In genomic region chr2:239259603-239260298, GRCh38 we compare ENCODE assay signal across 8 cellular contexts.
DNase-seq lines count a peak whose midpoint lies in the region; ATAC-seq and TF ChIP-seq lines count a peak whose summit lies in the region.

No MANE protein-coding gene starts in this region.

- H3K4me3 ChIP-seq in A673 (ENCODE audit: low read depth, low read length, poor library complexity, severe bottlenecking) = no peak overlapping the region

- TF ChIP-seq CTCF in A673 (conservative IDR thresholded peaks at IDR 0.05; ENCODE audit: low read depth, low read length) = no peak

- DNase-seq in A673 (ENCODE audit: low spot score) (no peak), NOMO-1 (lab: John Stamatoyannopoulos, UW; ENCODE audit: unreplicated experiment in 2 of 2) (peak; percentile 66 to 85), cardiac septum (ENCODE audit: low spot score) (peak; percentile 78), kidney tubule cell (ENCODE audit: low spot score) (no peak), HPDE6-E6E7 (ENCODE audit: extremely low spot score) (no peak), mucosa of gallbladder (ENCODE audit: low spot score) (no peak)

- ATAC-seq in GM21367 (IDR thresholded peaks at IDR 0.05; ENCODE audit: unreplicated experiment) (peak; percentile 46), GM18873 (IDR thresholded peaks at IDR 0.05; ENCODE audit: low FRiP score, unreplicated experiment) (no peak)

- intact Hi-C loops in A673 (cut with micrococcal nuclease; ENCODE audit: unreplicated experiment) (loop anchor here (10.0 kb wide), 1 partner anchor 145 kb away; the partner anchor contains the start of gene HDAC4), cardiac septum (cut with DNase I) (no loop called here)

- no TSS peak for BruUV-seq in A673 (replicated peaks; lab: Mats Ljungman, UMichigan)

- no peaks in the 10 kb centered on the region for H3K27me3 ChIP-seq in A673 (replicated peaks; ENCODE audit: insufficient read depth, low read depth, low read length, poor library complexity)

- no peaks in the 10 kb centered on the region for H3K9me3 ChIP-seq in A673 (ENCODE audit: low read depth, low read length, poor library complexity, severe bottlenecking)

- H3K36me3 ChIP-seq in A673 (ENCODE audit: insufficient read depth, low read length, poor library complexity, severe bottlenecking) = no peaks in the 10 kb centered on the region

- POLR2A ChIA-PET in A673 (lab: Charles Lee; ENCODE audit: low non-redundant PET) = no interaction called here

- CTCF ChIA-PET in A673 (lab: Charles Lee) = no interaction called here

- H3K27ac ChIP-seq in A673 (ENCODE audit: low read depth, low read length, poor library complexity, severe bottlenecking) = peak overlapping the region; percentile 51

- peaks cover 52% of the 10 kb centered on the region for H3K4me1 ChIP-seq in A673 (ENCODE audit: insufficient read depth, low read length, poor library complexity, severe bottlenecking)

Comparison
In these comparisons a context has a peak if more than half of its experiments do, and no peak if none do; other contexts are left out.
1. DNase-seq: peak in NOMO-1 (2 of 2) and cardiac septum (single experiment); none in A673 (single experiment), kidney tubule cell (single experiment), HPDE6-E6E7 (single experiment) and mucosa of gallbladder (single experiment).